In the genomic region with DNA sequence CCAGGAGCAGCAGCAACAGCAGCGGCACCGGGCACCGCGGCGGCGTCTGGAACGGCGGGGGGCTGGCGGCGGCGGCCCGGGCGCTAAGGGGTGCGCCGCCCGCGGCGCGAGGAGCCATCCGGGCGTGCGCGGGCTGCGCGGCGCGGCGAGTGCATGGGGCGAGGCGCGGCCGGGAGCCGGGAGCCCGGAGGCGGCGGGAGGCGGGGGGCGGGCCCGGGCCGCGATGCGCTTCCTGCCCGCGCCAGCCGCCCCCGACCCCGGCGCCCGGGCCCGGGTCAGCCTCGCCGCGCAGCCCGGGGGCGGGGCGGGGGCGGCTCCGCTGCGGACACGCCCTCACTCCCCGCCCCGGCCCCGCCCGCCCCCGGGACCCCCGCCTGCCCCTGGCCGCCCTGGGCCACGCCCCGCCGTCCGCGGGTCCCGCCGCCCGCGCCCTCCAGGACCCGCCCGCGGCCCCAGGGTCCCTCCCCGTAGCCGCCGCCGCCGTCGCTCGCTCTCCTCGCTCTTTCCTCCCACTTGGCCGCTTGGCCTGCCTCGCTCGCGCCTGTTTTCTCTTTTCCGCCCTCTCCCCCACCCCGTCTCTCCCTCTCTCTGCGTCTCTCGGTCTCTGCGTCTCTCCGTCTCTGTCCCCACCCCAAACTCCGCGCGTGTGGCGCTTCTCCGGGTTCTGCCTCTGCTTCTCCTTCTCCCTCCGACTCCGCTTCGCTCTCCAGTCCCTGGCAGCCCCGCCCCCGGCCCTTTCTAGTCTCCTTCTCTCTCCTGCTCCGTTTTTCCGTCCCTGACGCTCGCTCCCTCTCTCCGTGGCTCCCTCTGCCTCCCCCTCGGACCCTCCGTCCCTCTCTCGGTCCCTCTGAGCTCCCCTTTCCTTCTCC, we compare ENCODE assay signal across 1 cellular context.
TF ChIP-seq lines count a peak whose summit lies in the region.

A gene with protein sequence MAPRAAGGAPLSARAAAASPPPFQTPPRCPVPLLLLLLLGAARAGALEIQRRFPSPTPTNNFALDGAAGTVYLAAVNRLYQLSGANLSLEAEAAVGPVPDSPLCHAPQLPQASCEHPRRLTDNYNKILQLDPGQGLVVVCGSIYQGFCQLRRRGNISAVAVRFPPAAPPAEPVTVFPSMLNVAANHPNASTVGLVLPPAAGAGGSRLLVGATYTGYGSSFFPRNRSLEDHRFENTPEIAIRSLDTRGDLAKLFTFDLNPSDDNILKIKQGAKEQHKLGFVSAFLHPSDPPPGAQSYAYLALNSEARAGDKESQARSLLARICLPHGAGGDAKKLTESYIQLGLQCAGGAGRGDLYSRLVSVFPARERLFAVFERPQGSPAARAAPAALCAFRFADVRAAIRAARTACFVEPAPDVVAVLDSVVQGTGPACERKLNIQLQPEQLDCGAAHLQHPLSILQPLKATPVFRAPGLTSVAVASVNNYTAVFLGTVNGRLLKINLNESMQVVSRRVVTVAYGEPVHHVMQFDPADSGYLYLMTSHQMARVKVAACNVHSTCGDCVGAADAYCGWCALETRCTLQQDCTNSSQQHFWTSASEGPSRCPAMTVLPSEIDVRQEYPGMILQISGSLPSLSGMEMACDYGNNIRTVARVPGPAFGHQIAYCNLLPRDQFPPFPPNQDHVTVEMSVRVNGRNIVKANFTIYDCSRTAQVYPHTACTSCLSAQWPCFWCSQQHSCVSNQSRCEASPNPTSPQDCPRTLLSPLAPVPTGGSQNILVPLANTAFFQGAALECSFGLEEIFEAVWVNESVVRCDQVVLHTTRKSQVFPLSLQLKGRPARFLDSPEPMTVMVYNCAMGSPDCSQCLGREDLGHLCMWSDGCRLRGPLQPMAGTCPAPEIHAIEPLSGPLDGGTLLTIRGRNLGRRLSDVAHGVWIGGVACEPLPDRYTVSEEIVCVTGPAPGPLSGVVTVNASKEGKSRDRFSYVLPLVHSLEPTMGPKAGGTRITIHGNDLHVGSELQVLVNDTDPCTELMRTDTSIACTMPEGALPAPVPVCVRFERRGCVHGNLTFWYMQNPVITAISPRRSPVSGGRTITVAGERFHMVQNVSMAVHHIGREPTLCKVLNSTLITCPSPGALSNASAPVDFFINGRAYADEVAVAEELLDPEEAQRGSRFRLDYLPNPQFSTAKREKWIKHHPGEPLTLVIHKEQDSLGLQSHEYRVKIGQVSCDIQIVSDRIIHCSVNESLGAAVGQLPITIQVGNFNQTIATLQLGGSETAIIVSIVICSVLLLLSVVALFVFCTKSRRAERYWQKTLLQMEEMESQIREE (N-terminal part only) (minus strand): TSS at position 155 of the 869 bp plus-strand sequence. CDS start 37 bp downstream, at position 118.

TF ChIP-seq in H1, 55 proteins besides CTCF, POLR2A, EP300 and RAD21:
- TF ChIP-seq KDM4A (IDR thresholded peaks at IDR 0.05; ENCODE audit: low read depth, low read length, severe bottlenecking): peak; percentile 48
- peak in 1 of 2 experiments; percentile 53; a peak in 1 of 4 replicates for TF ChIP-seq SIN3A (conservative IDR thresholded peaks at IDR 0.05 in 1 of 2, IDR thresholded peaks at IDR 0.05 in 1 of 2; ENCODE audit: low read depth in 1 of 2, low read length in 2 of 2)
- no peak for TF ChIP-seq CHD2 (IDR thresholded peaks at IDR 0.05; ENCODE audit: low read length)
- TF ChIP-seq EGR1 (IDR thresholded peaks at IDR 0.05; ENCODE audit: borderline replicate concordance, low read depth, low read length): 0 out of 2 replicates have a peak, but pooled peaks have one; percentile 37
- no peak for TF ChIP-seq CHD1 (IDR thresholded peaks at IDR 0.05; ENCODE audit: low read depth, low read length)
- TF ChIP-seq RBBP5 (IDR thresholded peaks at IDR 0.05; ENCODE audit: borderline replicate concordance, low read depth, low read length): peak; percentile 67; the same call in 1 of the 2 replicates
- 0 out of 2 replicates have a peak, but pooled peaks have one; percentile 7 for TF ChIP-seq CREB1 (IDR thresholded peaks at IDR 0.05)
- 0 out of 2 replicates have a peak, but pooled peaks have one; percentile 18 for TF ChIP-seq BACH1 (IDR thresholded peaks at IDR 0.05; ENCODE audit: low read length)
- TF ChIP-seq ASH2L (IDR thresholded peaks at IDR 0.05; ENCODE audit: low read length): peak; percentile 81
- TF ChIP-seq, protein P1, sequence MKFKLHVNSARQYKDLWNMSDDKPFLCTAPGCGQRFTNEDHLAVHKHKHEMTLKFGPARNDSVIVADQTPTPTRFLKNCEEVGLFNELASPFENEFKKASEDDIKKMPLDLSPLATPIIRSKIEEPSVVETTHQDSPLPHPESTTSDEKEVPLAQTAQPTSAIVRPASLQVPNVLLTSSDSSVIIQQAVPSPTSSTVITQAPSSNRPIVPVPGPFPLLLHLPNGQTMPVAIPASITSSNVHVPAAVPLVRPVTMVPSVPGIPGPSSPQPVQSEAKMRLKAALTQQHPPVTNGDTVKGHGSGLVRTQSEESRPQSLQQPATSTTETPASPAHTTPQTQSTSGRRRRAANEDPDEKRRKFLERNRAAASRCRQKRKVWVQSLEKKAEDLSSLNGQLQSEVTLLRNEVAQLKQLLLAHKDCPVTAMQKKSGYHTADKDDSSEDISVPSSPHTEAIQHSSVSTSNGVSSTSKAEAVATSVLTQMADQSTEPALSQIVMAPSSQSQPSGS (IDR thresholded peaks at IDR 0.05; ENCODE audit: low read length): no peak
- peak in 1 of 2 experiments; percentile 16; a peak in 2 of 4 replicates for TF ChIP-seq HDAC2 (IDR thresholded peaks at IDR 0.05; ENCODE audit: borderline replicate concordance in 1 of 2, low read depth in 2 of 2, low read length in 2 of 2)
